9 cellular contexts compared by ENCODE assay signal in the genomic region with DNA sequence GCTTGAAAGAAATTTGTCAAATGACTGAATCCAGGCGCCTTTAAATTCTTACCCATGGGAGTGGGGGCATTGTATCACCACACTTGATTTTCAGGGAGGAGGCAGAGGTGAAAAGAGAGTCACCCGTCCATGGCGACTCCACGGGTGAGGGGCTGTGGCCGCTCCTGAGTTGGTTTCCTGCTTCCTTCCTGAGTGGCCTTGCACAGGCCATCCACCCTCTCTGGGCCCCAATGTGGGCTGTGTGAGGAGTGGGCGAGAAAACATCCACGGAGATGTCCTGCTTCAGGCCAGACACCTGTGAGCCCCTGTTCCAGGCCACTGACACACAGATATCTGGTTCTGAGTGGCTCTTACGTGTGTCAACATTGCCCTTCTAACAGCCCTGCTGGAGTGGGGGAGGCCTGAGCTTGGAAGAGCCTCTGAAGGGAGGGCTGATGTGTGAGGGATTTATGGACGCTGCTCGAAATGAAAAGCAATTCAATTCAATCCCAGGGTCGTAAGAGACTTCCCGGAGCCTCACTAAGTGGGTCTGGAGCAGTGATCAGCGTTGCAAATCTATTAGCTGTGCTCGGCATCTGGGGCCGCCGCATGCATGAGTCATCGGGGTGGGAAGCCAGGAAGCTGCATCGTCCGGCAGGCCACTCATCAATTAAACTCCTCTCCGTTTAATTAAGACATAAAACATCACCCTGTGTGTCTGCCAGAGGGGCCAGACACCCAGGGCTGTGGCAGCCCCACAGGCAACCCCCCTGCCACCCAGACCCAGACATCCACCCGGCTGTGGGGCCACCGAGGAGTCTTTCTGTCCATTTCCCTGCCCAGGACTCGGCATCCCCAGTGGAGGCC. TPM values are rescaled to one million over a fixed set of nuclear protein-coding genes. Genes with fewer than 3 reads are reported as not detected.
DNase-seq lines count a peak whose midpoint lies in the region; ATAC-seq and TF ChIP-seq lines count a peak whose summit lies in the region.
"Had no signal": no experiment of that assay in that cellular context is flagged by ENCODE, and none has a peak within 500 bp of the region (broad histone marks: within the 10 kb centered on the region; RNA-seq: fewer than 3 reads in every experiment).

No MANE protein-coding gene starts in this region.

- no peaks in the 10 kb centered on the region for H4K20me1 ChIP-seq in osteoblast (ENCODE audit: insufficient read depth, low read length)

- no peak for ATAC-seq in GM18517 (IDR thresholded peaks at IDR 0.05; ENCODE audit: unreplicated experiment)
- no peak for ATAC-seq in activated T-helper 17 cell treated with anti-CD3 and anti-CD28 coated beads, Interleukin-2, amount 50 U/mL, for 72 hours (replicated peaks)
- ATAC-seq in HG02870 (IDR thresholded peaks at IDR 0.05; ENCODE audit: unreplicated experiment), result no peak

- no peaks in the 10 kb centered on the region for H3K9me3 ChIP-seq in osteoblast (ENCODE audit: low read depth, low read length)

- no peaks in the 10 kb centered on the region for H3K79me2 ChIP-seq in osteoblast (ENCODE audit: insufficient read depth, low read length)

- no peak overlapping the region for H3K27ac ChIP-seq in coronary artery
- H3K27ac ChIP-seq in osteoblast (ENCODE audit: low read depth, low read length), result no peak overlapping the region

- H3K36me3 ChIP-seq in osteoblast (ENCODE audit: insufficient read depth, low read length), result no peaks in the 10 kb centered on the region

- H2AFZ ChIP-seq in osteoblast (ENCODE audit: low read length), result peak overlapping the region; percentile 18

- H3K4me3 ChIP-seq in coronary artery, result no peak overlapping the region
- H3K4me3 ChIP-seq in osteoblast (ENCODE audit: insufficient read depth, low read length), result no peak overlapping the region

- H3K4me1 ChIP-seq in osteoblast (ENCODE audit: insufficient read depth, low read length), result peaks cover 20% of the 10 kb centered on the region

- no peak for TF ChIP-seq CTCF in coronary artery (IDR thresholded peaks at IDR 0.05)
- TF ChIP-seq CTCF in osteoblast (IDR thresholded peaks at IDR 0.05; ENCODE audit: extremely low read depth, low read depth, low read length), result no peak

- H3K4me3 Mint-ChIP-seq in activated T-helper 17 cell treated with anti-CD3 and anti-CD28 coated beads, Interleukin-2, amount 50 U/mL, for 72 hours, result no peak overlapping the region

- H3K27ac Mint-ChIP-seq in activated T-helper 17 cell treated with anti-CD3 and anti-CD28 coated beads, Interleukin-2, amount 50 U/mL, for 72 hours, result no peak overlapping the region

- H3K36me3 Mint-ChIP-seq in activated T-helper 17 cell treated with anti-CD3 and anti-CD28 coated beads, Interleukin-2, amount 50 U/mL, for 72 hours (ENCODE audit: low read depth), result no peaks in the 10 kb centered on the region

- H3K4me1 Mint-ChIP-seq in activated T-helper 17 cell treated with anti-CD3 and anti-CD28 coated beads, Interleukin-2, amount 50 U/mL, for 72 hours, result no peaks in the 10 kb centered on the region

- DNase-seq in EH (ENCODE audit: low read depth), result peak; percentile 91
- DNase-seq in NCI-H187 treated with DMSO at 0.1 percent for 48 hours (lab: John Stamatoyannopoulos, UW), result peak; percentile 70
- peak; percentile 62 for DNase-seq in coronary artery (ENCODE audit: low spot score)
- DNase-seq in osteoblast (ENCODE audit: insufficient read length, low spot score, missing footprints), result peak; percentile 98
- DNase-seq in midbrain (lab: John Stamatoyannopoulos, UW), result no peak
- DNase-seq: NCI-H526 had no signal

- H3K9me3 Mint-ChIP-seq in activated T-helper 17 cell treated with anti-CD3 and anti-CD28 coated beads, Interleukin-2, amount 50 U/mL, for 72 hours, result no peaks in the 10 kb centered on the region

- H3K27me3 Mint-ChIP-seq in activated T-helper 17 cell treated with anti-CD3 and anti-CD28 coated beads, Interleukin-2, amount 50 U/mL, for 72 hours, result peaks cover 28% of the 10 kb centered on the region

- H3K27me3 ChIP-seq in osteoblast (ENCODE audit: insufficient read depth, low read length), result peaks cover 24% of the 10 kb centered on the region

- H3K4me2 ChIP-seq in osteoblast (ENCODE audit: insufficient read depth, low read length), result peak overlapping the region; percentile 50

RNA-seq across cellular contexts. Expression of a gene that starts 20.0 kb away (rescaled TPM):
- total RNA-seq in osteoblast, result not detected in 2 replicates
- total RNA-seq in activated T-helper 17 cell treated with anti-CD3 and anti-CD28 coated beads, Interleukin-2, amount 50 U/mL, for 72 hours, result not detected
